In genomic region chr16:66154801-66155200, GRCh38 we compare ENCODE assay signal across 32 cellular contexts.
DNase-seq lines count a peak whose midpoint lies in the region; ATAC-seq and TF ChIP-seq lines count a peak whose summit lies in the region.
"Had no signal": no experiment of that assay in that cellular context is flagged by ENCODE, and none has a peak within 500 bp of the region (broad histone marks: within the 10 kb centered on the region; RNA-seq: fewer than 3 reads in every experiment).

No MANE protein-coding gene starts in this region.

- no peak for DNase-seq in Caco-2
- peak; percentile 93 to 96 for DNase-seq in SJCRH30
- DNase-seq in hepatic stellate cell (ENCODE audit: low spot score), result peak; percentile 24
- DNase-seq in smooth muscle cell (lab: John Stamatoyannopoulos, UW; ENCODE audit: unreplicated experiment), result no peak
- no peak for DNase-seq in hypothalamus (lab: John Stamatoyannopoulos, UW)
- no peak for DNase-seq in foreskin keratinocyte
- DNase-seq in uterus, result no peak
- DNase-seq: activated CD4-positive, alpha-beta T cell treated with anti-CD3 and anti-CD28 coated beads, Interleukin-2, amount 50 U/mL, for 48 hours; activated CD4-positive, CD25-positive, alpha-beta regulatory T cell; activated naive CD4-positive, alpha-beta T cell; body of pancreas; cerebellar nuclear complex; esophagus squamous epithelium; GF-D8; H7; hippocampal formation; immature natural killer cell; left colon; mammary epithelial cell; MG63; NCI-H2081 treated with DMSO at 0.1 percent for 48 hours; NCI-H345; NCI-H774; RPMI8226; spleen; stimulated activated CD4-positive, alpha-beta T cell treated with anti-CD3 and anti-CD28 coated beads, Interleukin-2, amount 100 ng/mL, for 24 hours; stimulated activated naive CD8-positive, alpha-beta T cell treated with anti-CD3 and anti-CD28 coated beads, Interleukin-15, Interleukin-2, amounts not matched to agents 100 U/mL and 50 U/mL, for 24 hours had no signal

- H3K36me3 ChIP-seq in Caco-2 (ENCODE audit: control insufficient read depth, insufficient read depth, low read length) (no peaks in the 10 kb centered on the region), SJCRH30 (no peaks in the 10 kb centered on the region), smooth muscle cell (ENCODE audit: low read depth) (no peaks in the 10 kb centered on the region), uterus (no peaks in the 10 kb centered on the region)
- H3K36me3 ChIP-seq: esophagus squamous epithelium, gastroesophageal sphincter, MG63, right atrium auricular region, spleen, thoracic aorta had no signal

- CTCF ChIA-PET in Caco-2 (lab: Charles Lee), result no interaction called here

- peaks cover 12% of the 10 kb centered on the region for H3F3A ChIP-seq in smooth muscle cell (ENCODE audit: low read depth)

- no peak overlapping the region for H2AFZ ChIP-seq in smooth muscle cell (ENCODE audit: low read depth)

- 20% methylated on average over 8 of the region's 8 CpGs for WGBS in smooth muscle cell (ENCODE audit: low lambda C conversion rate)

- POLR2A ChIA-PET in Caco-2 (lab: Charles Lee), result interaction anchor here (0.6 kb wide), 1 partner anchor 8 kb away, joined by 7 read pairs; no protein-coding TSS in a partner anchor

- H3K27ac Mint-ChIP-seq in Caco-2 (ENCODE audit: unreplicated experiment), result peak overlapping the region; percentile 96

- H3K9me3 Mint-ChIP-seq in Caco-2 (ENCODE audit: unreplicated experiment), result peaks cover 30% of the 10 kb centered on the region
- H3K9me3 Mint-ChIP-seq: immature natural killer cell had no signal

- peak overlapping the region; percentile 69 for H3K27ac ChIP-seq in SJCRH30
- peak overlapping the region; percentile 77 for H3K27ac ChIP-seq in smooth muscle cell (ENCODE audit: low read depth)
- H3K27ac ChIP-seq in foreskin keratinocyte, result no peak overlapping the region
- no peak overlapping the region for H3K27ac ChIP-seq in uterus
- H3K27ac ChIP-seq: body of pancreas, C4-2B, esophagus squamous epithelium, gastroesophageal sphincter, right atrium auricular region, spleen, thoracic aorta had no signal

- no peaks in the 10 kb centered on the region for H3K79me2 ChIP-seq in smooth muscle cell (ENCODE audit: low read depth)

- peaks cover 36% of the 10 kb centered on the region for H3K4me1 Mint-ChIP-seq in Caco-2 (ENCODE audit: low read depth, unreplicated experiment)

- no peak for ATAC-seq in foreskin keratinocyte
- ATAC-seq: body of pancreas; gastroesophageal sphincter; K562; left colon; stimulated activated naive CD8-positive, alpha-beta T cell treated with anti-CD3 and anti-CD28 coated beads, Interleukin-15, Interleukin-2, amounts not matched to agents 100 U/mL and 50 U/mL, for 24 hours had no signal

- intact Hi-C loops in Caco-2 (cut with micrococcal nuclease; ENCODE audit: unreplicated experiment), result loop anchor here (5.0 kb wide), 1 partner anchor 488 kb away; no protein-coding TSS in a partner anchor
- intact Hi-C loops in uterus (cut with DNase I; ENCODE audit: low total_unique reads), result no loop called here

- H3K9me3 ChIP-seq in Caco-2, result no peaks in the 10 kb centered on the region
- no peaks in the 10 kb centered on the region for H3K9me3 ChIP-seq in SJCRH30 (replicated peaks)
- no peaks in the 10 kb centered on the region for H3K9me3 ChIP-seq in smooth muscle cell (replicated peaks; ENCODE audit: low read depth)
- H3K9me3 ChIP-seq in uterus, result no peaks in the 10 kb centered on the region
- H3K9me3 ChIP-seq: body of pancreas, esophagus squamous epithelium, gastroesophageal sphincter, MG63, right atrium auricular region, spleen, thoracic aorta had no signal

- H3K4me3 ChIP-seq in Caco-2 (ENCODE audit: low read depth, low read length) (no peak overlapping the region), SJCRH30 (no peak overlapping the region), smooth muscle cell (no peak overlapping the region), uterus (no peak overlapping the region)
- H3K4me3 ChIP-seq: body of pancreas, esophagus squamous epithelium, gastroesophageal sphincter, K562, MG63, right atrium auricular region, spleen, thoracic aorta had no signal

- H3K4me1 ChIP-seq in Caco-2 (peaks cover 48% of the 10 kb centered on the region), SJCRH30 (peaks cover 52% of the 10 kb centered on the region), smooth muscle cell (ENCODE audit: low read depth) (peaks cover 9% of the 10 kb centered on the region), foreskin keratinocyte (no peaks in the 10 kb centered on the region), uterus (peaks cover 0 to 4% of the 10 kb centered on the region in 2 donors)
- H3K4me1 ChIP-seq: body of pancreas, right atrium auricular region had no signal

- H3K27me3 Mint-ChIP-seq in Caco-2 (ENCODE audit: insufficient read depth, unreplicated experiment), result no peaks in the 10 kb centered on the region

- peak overlapping the region; percentile 29 for H3K4me2 ChIP-seq in smooth muscle cell

- no peaks in the 10 kb centered on the region for H3K36me3 Mint-ChIP-seq in Caco-2 (ENCODE audit: insufficient read depth, unreplicated experiment)

- no peaks in the 10 kb centered on the region for H3K27me3 ChIP-seq in Caco-2 (replicated peaks; ENCODE audit: control insufficient read depth, insufficient read depth, low read length)
- H3K27me3 ChIP-seq in SJCRH30, result no peaks in the 10 kb centered on the region
- no peaks in the 10 kb centered on the region for H3K27me3 ChIP-seq in smooth muscle cell (ENCODE audit: low read depth)
- H3K27me3 ChIP-seq in foreskin keratinocyte, result no peaks in the 10 kb centered on the region
- no peaks in the 10 kb centered on the region for H3K27me3 ChIP-seq in uterus
- H3K27me3 ChIP-seq: body of pancreas, esophagus squamous epithelium, gastroesophageal sphincter, MG63, right atrium auricular region, spleen had no signal

- no TSS peak for BruUV-seq in Caco-2 (replicated peaks; lab: Mats Ljungman, UMichigan)

- TF ChIP-seq CTCF in Caco-2 (IDR thresholded peaks at IDR 0.05; ENCODE audit: insufficient read depth in 1 of 2, low read depth in 1 of 2, low read length in 1 of 2, severe bottlenecking in 1 of 2, unreplicated experiment in 1 of 2) (no peak), smooth muscle cell (IDR thresholded peaks at IDR 0.05; ENCODE audit: borderline replicate concordance, insufficient read depth, poor library complexity, severe bottlenecking) (no peak), foreskin keratinocyte (conservative IDR thresholded peaks at IDR 0.05) (no peak), uterus (IDR thresholded peaks at IDR 0.05) (no peak)

- no peak overlapping the region for H3K9ac ChIP-seq in smooth muscle cell (ENCODE audit: low read depth)

- no peak overlapping the region for H3K4me3 Mint-ChIP-seq in Caco-2 (ENCODE audit: unreplicated experiment)

- no peaks in the 10 kb centered on the region for H4K20me1 ChIP-seq in smooth muscle cell (ENCODE audit: low read depth)

- no peak for TF ChIP-seq POLR2A in uterus (IDR thresholded peaks at IDR 0.05)

Comparison
In these comparisons a context has a peak if more than half of its experiments do, and no peak if none do; other contexts are left out.
1. DNase-seq: peak in SJCRH30 (2 of 2) and hepatic stellate cell (single experiment); none in Caco-2 (0 of 2), smooth muscle cell (single experiment), hypothalamus (0 of 51), foreskin keratinocyte (0 of 2) and uterus (0 of 2).
2. H3K27ac ChIP-seq: peak in SJCRH30 (single experiment) and smooth muscle cell (single experiment); none in foreskin keratinocyte (single experiment) and uterus (0 of 2).